ENCODE assay signal across 8 cellular contexts in genomic region chr4:82284475-82284857, GRCh38.
DNase-seq lines count a peak whose midpoint lies in the region; ATAC-seq and TF ChIP-seq lines count a peak whose summit lies in the region.

No MANE protein-coding gene starts in this region.

- H3K79me2 ChIP-seq in KMS-11 (ENCODE audit: insufficient read depth, low read depth): no peaks in the 10 kb centered on the region
- H3K79me2 ChIP-seq in mammary epithelial cell (ENCODE audit: insufficient read depth, low read length): no peaks in the 10 kb centered on the region

- no TSS peak for BruUV-seq in mammary epithelial cell (replicated peaks; lab: Mats Ljungman, UMichigan)

- peak overlapping the region; percentile 83 for H3K4me2 ChIP-seq in KMS-11
- H3K4me2 ChIP-seq in mammary epithelial cell (ENCODE audit: insufficient read depth, low read depth, low read length): peak overlapping the region; percentile 87

- H3K4me3 ChIP-seq in AG04449 (ENCODE audit: low read depth, low read length): peak overlapping the region; percentile 57
- peak overlapping the region; percentile 93 for H3K4me3 ChIP-seq in KMS-11 (IDR thresholded peaks at IDR 0.05; ENCODE audit: insufficient read depth, low read depth, low read length)
- peak overlapping the region; percentile 41 to 65 (median 47) for H3K4me3 ChIP-seq in mammary epithelial cell (replicated peaks in 1 of 3; ENCODE audit: insufficient read depth in 1 of 3, low read depth in 2 of 3, low read length in 3 of 3)
- peak overlapping the region; percentile 21 to 63 for H3K4me3 ChIP-seq in muscle layer of colon (ENCODE audit: low read depth in 1 of 2, low read length in 2 of 2)
- H3K4me3 ChIP-seq in mucosa of descending colon: no peak overlapping the region

- CTCF ChIA-PET in AG04449 (lab: Yijun Ruan, JAX): interaction anchor here (0.9 to 4.9 kb wide), 7 partner anchors 8 to 143 kb away, joined by 3 to 29 read pairs (median 3); no protein-coding TSS in a partner anchor
- CTCF ChIA-PET in mammary epithelial cell (lab: Charles Lee; ENCODE audit: low non-redundant PET): interaction anchor here (0.6 to 1.9 kb wide), 17 partner anchors 15 to 908 kb away, joined by 3 to 20 read pairs (median 4); no protein-coding TSS in a partner anchor

- no peak overlapping the region for H3K9ac ChIP-seq in KMS-11
- H3K9ac ChIP-seq in mammary epithelial cell (ENCODE audit: insufficient read depth, low read length): peak overlapping the region; percentile 8
- H3K9ac ChIP-seq in muscle layer of colon (ENCODE audit: low read length): no peak overlapping the region

- POLR2A ChIA-PET in AG04449 (lab: Yijun Ruan, JAX): no interaction called here

- H3K4me1 ChIP-seq in KMS-11 (ENCODE audit: low read depth, poor library complexity, severe bottlenecking): peaks cover 12% of the 10 kb centered on the region
- H3K4me1 ChIP-seq in mammary epithelial cell (ENCODE audit: insufficient read depth, low read length): no peaks in the 10 kb centered on the region
- peaks cover 6% of the 10 kb centered on the region for H3K4me1 ChIP-seq in muscle layer of colon (ENCODE audit: insufficient read depth, low read length)
- H3K4me1 ChIP-seq in mucosa of descending colon (ENCODE audit: low read depth): no peaks in the 10 kb centered on the region

- peaks cover 8% of the 10 kb centered on the region; the same call in 1 of the 2 replicates for H3K27me3 ChIP-seq in KMS-11 (ENCODE audit: insufficient read depth, low read depth)
- peaks cover 6% of the 10 kb centered on the region for H3K27me3 ChIP-seq in mammary epithelial cell (ENCODE audit: insufficient read depth, low read length)
- no peaks in the 10 kb centered on the region for H3K27me3 ChIP-seq in muscle layer of colon (ENCODE audit: control insufficient read depth in 1 of 2, insufficient read depth in 2 of 2, low read length in 2 of 2)

- peak overlapping the region; percentile 94 for H2AFZ ChIP-seq in KMS-11 (ENCODE audit: low read depth)
- peak overlapping the region; percentile 75 for H2AFZ ChIP-seq in mammary epithelial cell (ENCODE audit: low read depth, low read length)

- under 1% methylated on average over 9 of the region's 9 CpGs for WGBS in mammary epithelial cell (ENCODE audit: low coverage, missing lambda C conversion rate)

- ATAC-seq in HG03442 (IDR thresholded peaks at IDR 0.05; ENCODE audit: unreplicated experiment) (no peak), mucosa of descending colon (no peak)

- no peak overlapping the region for H3K27ac ChIP-seq in KMS-11
- no peak overlapping the region for H3K27ac ChIP-seq in mammary epithelial cell (ENCODE audit: insufficient read depth, low read depth, low read length)
- H3K27ac ChIP-seq in muscle layer of colon (ENCODE audit: low read depth, low read length): peak overlapping the region; percentile 79

- H3K9me3 ChIP-seq in mammary epithelial cell (replicated peaks; ENCODE audit: insufficient read depth, low read length) (no peaks in the 10 kb centered on the region), muscle layer of colon (ENCODE audit: low read length) (no peaks in the 10 kb centered on the region), mucosa of descending colon (no peaks in the 10 kb centered on the region)

- TF ChIP-seq CTCF in AG04449 (IDR thresholded peaks at IDR 0.05; ENCODE audit: insufficient read depth, low read length, missing control alignments) (no peak), KMS-11 (conservative IDR thresholded peaks at IDR 0.05; ENCODE audit: low read depth, low read length) (no peak), mammary epithelial cell (conservative IDR thresholded peaks at IDR 0.05 in 1 of 2, IDR thresholded peaks at IDR 0.05 in 1 of 2; ENCODE audit: extremely low read depth in 1 of 2, insufficient read depth in 1 of 2, low read depth in 1 of 2, low read length in 2 of 2) (no peak), mucosa of descending colon (IDR thresholded peaks at IDR 0.05) (no peak)

- H3K36me3 ChIP-seq in KMS-11 (ENCODE audit: insufficient read depth): no peaks in the 10 kb centered on the region
- H3K36me3 ChIP-seq in mammary epithelial cell (ENCODE audit: insufficient read depth, low read length): no peaks in the 10 kb centered on the region
- no peaks in the 10 kb centered on the region for H3K36me3 ChIP-seq in muscle layer of colon (ENCODE audit: insufficient read depth, low read length)
- no peaks in the 10 kb centered on the region for H3K36me3 ChIP-seq in mucosa of descending colon (ENCODE audit: low read depth)

- intact Hi-C loops in mammary epithelial cell (cut with micrococcal nuclease) (no loop called here), mucosa of descending colon (cut with DNase I, micrococcal nuclease) (no loop called here)

- in situ Hi-C loops in mammary epithelial cell (cut with MboI; ENCODE audit: low sequenced_read_pairs in 2 of 2): no loop called here

- dilution Hi-C loops in mammary epithelial cell (cut with HindIII; ENCODE audit: low sequenced_read_pairs): no loop called here

- DNase-seq in AG04449 (ENCODE audit: low read depth, low spot score) (no peak), mammary epithelial cell (no peak), cortex of kidney (lab: John Stamatoyannopoulos, UW) (no peak), mucosa of descending colon (no peak)
- DNase-seq in stimulated activated CD4-positive, alpha-beta T cell treated with anti-CD3 and anti-CD28 coated beads, Interleukin-12 subunit alpha, Interleukin-12 subunit beta, amount 100 ng/mL, for 4 hours: no peak

- H4K20me1 ChIP-seq in KMS-11 (ENCODE audit: insufficient read depth): no peaks in the 10 kb centered on the region
- no peaks in the 10 kb centered on the region for H4K20me1 ChIP-seq in mammary epithelial cell (ENCODE audit: insufficient read depth, low read length)
